10 cellular contexts compared by ENCODE assay signal in the genomic region with DNA sequence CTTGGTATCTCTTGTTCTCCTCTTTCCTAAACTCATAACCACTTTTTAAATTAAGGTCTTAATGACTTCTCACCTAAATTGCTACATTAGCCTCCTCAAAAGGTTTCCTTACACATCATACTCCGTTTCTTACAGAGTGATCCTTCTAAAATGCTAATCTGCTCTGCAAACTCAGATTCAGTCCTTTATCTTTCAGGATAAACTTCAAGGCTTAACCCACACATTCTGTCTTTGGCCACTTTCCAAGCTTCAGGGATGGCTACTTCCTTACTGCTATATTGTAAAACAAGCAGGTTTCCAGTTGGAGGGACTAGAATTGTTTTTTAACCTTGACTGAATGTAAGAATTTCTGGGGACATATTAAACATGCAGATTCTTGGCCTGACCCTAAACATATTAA.
DNase-seq lines count a peak whose midpoint lies in the region; ATAC-seq and TF ChIP-seq lines count a peak whose summit lies in the region.
"Had no signal": no experiment of that assay in that cellular context is flagged by ENCODE, and none has a peak within 500 bp of the region (broad histone marks: within the 10 kb centered on the region; RNA-seq: fewer than 3 reads in every experiment).

No MANE protein-coding gene starts in this region.

- H3K27ac ChIP-seq in CD8-positive, alpha-beta T cell (ENCODE audit: low read depth, low read length) = no peak overlapping the region
- peak overlapping the region; percentile 80 for H3K27ac ChIP-seq in KOPT-K1 (ENCODE audit: low read depth, low read length, poor library complexity, severe bottlenecking)

- POLR2A ChIA-PET in CD8-positive, alpha-beta T cell (lab: Charles Lee) = interaction anchor here (2.6 kb wide), 1 partner anchor 106 kb away, joined by 20 read pairs; a partner anchor contains a TSS
- POLR2A ChIA-PET in HEK293T (lab: Yijun Ruan, JAX) = no interaction called here

- H3K36me3 Mint-ChIP-seq in CD8-positive, alpha-beta T cell = peaks cover 29% of the 10 kb centered on the region
- peaks cover 12% of the 10 kb centered on the region for H3K36me3 Mint-ChIP-seq in natural killer cell

- no peak for TF ChIP-seq CTCF in CD8-positive, alpha-beta T cell (IDR thresholded peaks at IDR 0.05)
- no peak for TF ChIP-seq CTCF in natural killer cell (IDR thresholded peaks at IDR 0.05)

- no peak overlapping the region for H3K4me3 ChIP-seq in CD8-positive, alpha-beta T cell (ENCODE audit: low read depth, low read length)

- H3K9me3 ChIP-seq in CD8-positive, alpha-beta T cell (ENCODE audit: low read length) = peaks cover 9% of the 10 kb centered on the region
- H3K9me3 ChIP-seq in KOPT-K1 (ENCODE audit: insufficient read depth, low read length, poor library complexity, severe bottlenecking) = no peaks in the 10 kb centered on the region

- H3K9me3 Mint-ChIP-seq in CD8-positive, alpha-beta T cell = peaks cover 14% of the 10 kb centered on the region
- H3K9me3 Mint-ChIP-seq in natural killer cell = peaks cover 4 to 10% of the 10 kb centered on the region in 2 donors

- no peak for ATAC-seq in CD8-positive, alpha-beta T cell
- no peak for ATAC-seq in natural killer cell
- ATAC-seq in SK-N-SH treated with all-trans-retinoic acid at 6 μM for 48 hours = no peak
- no peak for ATAC-seq in HG03378 (IDR thresholded peaks at IDR 0.05; ENCODE audit: unreplicated experiment)
- ATAC-seq: sciatic nerve had no signal

- no peak for DNase-seq in CD8-positive, alpha-beta T cell
- DNase-seq in astrocyte of the hippocampus (ENCODE audit: low read depth, low spot score) (peak; percentile 40), natural killer cell (no peak), HEK293T (ENCODE audit: extremely low spot score) (no peak)
- DNase-seq: HCEC 1CT, NCI-H1105 had no signal

- peaks cover 46% of the 10 kb centered on the region for H3K4me1 ChIP-seq in CD8-positive, alpha-beta T cell (ENCODE audit: insufficient read depth, low read length)

- peak overlapping the region; percentile 86 for H3K4me3 Mint-ChIP-seq in CD8-positive, alpha-beta T cell
- peak overlapping the region; percentile 90 for H3K4me3 Mint-ChIP-seq in natural killer cell

- intact Hi-C loops in CD8-positive, alpha-beta T cell (cut with DNase I, micrococcal nuclease) = loop anchor here (5.0 to 10.0 kb wide), 4 partner anchors 37 to 1850 kb away; a partner anchor contains a TSS
- intact Hi-C loops in natural killer cell (cut with micrococcal nuclease) = loop anchor here (10.0 kb wide), 1 partner anchor 1870 kb away; a partner anchor contains a TSS

- H3K27ac Mint-ChIP-seq in CD8-positive, alpha-beta T cell = peak overlapping the region; percentile 97
- H3K27ac Mint-ChIP-seq in natural killer cell = peak overlapping the region; percentile 93 to 94

- H3K36me3 ChIP-seq in CD8-positive, alpha-beta T cell (ENCODE audit: insufficient read depth, low read length) = no peaks in the 10 kb centered on the region
- H3K36me3 ChIP-seq in KOPT-K1 (ENCODE audit: insufficient read depth, low read length) = no peaks in the 10 kb centered on the region

- CTCF ChIA-PET in CD8-positive, alpha-beta T cell (lab: Charles Lee) = no interaction called here
- CTCF ChIA-PET in HEK293T (lab: Yijun Ruan, JAX) = no interaction called here

- peaks cover 69% of the 10 kb centered on the region for H3K4me1 Mint-ChIP-seq in CD8-positive, alpha-beta T cell (ENCODE audit: low read depth)
- H3K4me1 Mint-ChIP-seq in natural killer cell = peaks cover 32 to 46% of the 10 kb centered on the region in 2 donors

- no peaks in the 10 kb centered on the region for H3K27me3 ChIP-seq in CD8-positive, alpha-beta T cell (ENCODE audit: insufficient read depth, low read length)

- H3K27me3 Mint-ChIP-seq in CD8-positive, alpha-beta T cell (ENCODE audit: low read depth) = no peaks in the 10 kb centered on the region
- H3K27me3 Mint-ChIP-seq in natural killer cell (ENCODE audit: low read depth in 2 of 2) = no peaks in the 10 kb centered on the region

TF ChIP-seq in HEK293T, 16 proteins besides CTCF, POLR2A, EP300 and RAD21:
- TF ChIP-seq SP1 (IDR thresholded peaks at IDR 0.05) (no peak), BHLHE40 (IDR thresholded peaks at IDR 0.05; ENCODE audit: borderline replicate concordance) (no peak), LEF1 (IDR thresholded peaks at IDR 0.05; ENCODE audit: borderline replicate concordance) (no peak), TARDBP (IDR thresholded peaks at IDR 0.05) (no peak), HDGF (IDR thresholded peaks at IDR 0.05; ENCODE audit: borderline replicate concordance) (no peak), FOXA1 (IDR thresholded peaks at IDR 0.05) (no peak)

TF ChIP-seq in SK-N-SH treated with all-trans-retinoic acid at 6 μM for 48 hours, 23 proteins besides CTCF, POLR2A, EP300 and RAD21 (continues in another document):
- TF ChIP-seq RARB (CRISPR knock-in tag; IDR thresholded peaks at IDR 0.05) (no peak), ZNF8 (CRISPR knock-in tag; IDR thresholded peaks at IDR 0.05) (no peak), SNAI2 (CRISPR knock-in tag; IDR thresholded peaks at IDR 0.05) (no peak), TOX (CRISPR knock-in tag; IDR thresholded peaks at IDR 0.05; ENCODE audit: borderline replicate concordance) (no peak), ZNF70 (CRISPR knock-in tag; IDR thresholded peaks at IDR 0.05) (no peak), ZNF565 (CRISPR knock-in tag; conservative IDR thresholded peaks at IDR 0.05; ENCODE audit: low read depth) (no peak), PPARA (CRISPR knock-in tag; IDR thresholded peaks at IDR 0.05; ENCODE audit: borderline replicate concordance) (no peak), TCF4 (CRISPR knock-in tag; IDR thresholded peaks at IDR 0.05; ENCODE audit: borderline replicate concordance) (no peak)
- TF ChIP-seq, protein P1, sequence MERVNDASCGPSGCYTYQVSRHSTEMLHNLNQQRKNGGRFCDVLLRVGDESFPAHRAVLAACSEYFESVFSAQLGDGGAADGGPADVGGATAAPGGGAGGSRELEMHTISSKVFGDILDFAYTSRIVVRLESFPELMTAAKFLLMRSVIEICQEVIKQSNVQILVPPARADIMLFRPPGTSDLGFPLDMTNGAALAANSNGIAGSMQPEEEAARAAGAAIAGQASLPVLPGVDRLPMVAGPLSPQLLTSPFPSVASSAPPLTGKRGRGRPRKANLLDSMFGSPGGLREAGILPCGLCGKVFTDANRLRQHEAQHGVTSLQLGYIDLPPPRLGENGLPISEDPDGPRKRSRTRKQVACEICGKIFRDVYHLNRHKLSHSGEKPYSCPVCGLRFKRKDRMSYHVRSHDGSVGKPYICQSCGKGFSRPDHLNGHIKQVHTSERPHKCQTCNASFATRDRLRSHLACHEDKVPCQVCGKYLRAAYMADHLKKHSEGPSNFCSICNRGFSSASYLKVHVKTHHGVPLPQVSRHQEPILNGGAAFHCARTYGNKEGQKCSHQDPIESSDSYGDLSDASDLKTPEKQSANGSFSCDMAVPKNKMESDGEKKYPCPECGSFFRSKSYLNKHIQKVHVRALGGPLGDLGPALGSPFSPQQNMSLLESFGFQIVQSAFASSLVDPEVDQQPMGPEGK (CRISPR knock-in tag; IDR thresholded peaks at IDR 0.05; ENCODE audit: borderline replicate concordance) = no peak
- TF ChIP-seq, protein P2, sequence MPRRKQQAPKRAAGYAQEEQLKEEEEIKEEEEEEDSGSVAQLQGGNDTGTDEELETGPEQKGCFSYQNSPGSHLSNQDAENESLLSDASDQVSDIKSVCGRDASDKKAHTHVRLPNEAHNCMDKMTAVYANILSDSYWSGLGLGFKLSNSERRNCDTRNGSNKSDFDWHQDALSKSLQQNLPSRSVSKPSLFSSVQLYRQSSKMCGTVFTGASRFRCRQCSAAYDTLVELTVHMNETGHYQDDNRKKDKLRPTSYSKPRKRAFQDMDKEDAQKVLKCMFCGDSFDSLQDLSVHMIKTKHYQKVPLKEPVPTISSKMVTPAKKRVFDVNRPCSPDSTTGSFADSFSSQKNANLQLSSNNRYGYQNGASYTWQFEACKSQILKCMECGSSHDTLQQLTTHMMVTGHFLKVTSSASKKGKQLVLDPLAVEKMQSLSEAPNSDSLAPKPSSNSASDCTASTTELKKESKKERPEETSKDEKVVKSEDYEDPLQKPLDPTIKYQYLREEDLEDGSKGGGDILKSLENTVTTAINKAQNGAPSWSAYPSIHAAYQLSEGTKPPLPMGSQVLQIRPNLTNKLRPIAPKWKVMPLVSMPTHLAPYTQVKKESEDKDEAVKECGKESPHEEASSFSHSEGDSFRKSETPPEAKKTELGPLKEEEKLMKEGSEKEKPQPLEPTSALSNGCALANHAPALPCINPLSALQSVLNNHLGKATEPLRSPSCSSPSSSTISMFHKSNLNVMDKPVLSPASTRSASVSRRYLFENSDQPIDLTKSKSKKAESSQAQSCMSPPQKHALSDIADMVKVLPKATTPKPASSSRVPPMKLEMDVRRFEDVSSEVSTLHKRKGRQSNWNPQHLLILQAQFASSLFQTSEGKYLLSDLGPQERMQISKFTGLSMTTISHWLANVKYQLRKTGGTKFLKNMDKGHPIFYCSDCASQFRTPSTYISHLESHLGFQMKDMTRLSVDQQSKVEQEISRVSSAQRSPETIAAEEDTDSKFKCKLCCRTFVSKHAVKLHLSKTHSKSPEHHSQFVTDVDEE (CRISPR knock-in tag; IDR thresholded peaks at IDR 0.05) = no peak
- TF ChIP-seq, protein P3, sequence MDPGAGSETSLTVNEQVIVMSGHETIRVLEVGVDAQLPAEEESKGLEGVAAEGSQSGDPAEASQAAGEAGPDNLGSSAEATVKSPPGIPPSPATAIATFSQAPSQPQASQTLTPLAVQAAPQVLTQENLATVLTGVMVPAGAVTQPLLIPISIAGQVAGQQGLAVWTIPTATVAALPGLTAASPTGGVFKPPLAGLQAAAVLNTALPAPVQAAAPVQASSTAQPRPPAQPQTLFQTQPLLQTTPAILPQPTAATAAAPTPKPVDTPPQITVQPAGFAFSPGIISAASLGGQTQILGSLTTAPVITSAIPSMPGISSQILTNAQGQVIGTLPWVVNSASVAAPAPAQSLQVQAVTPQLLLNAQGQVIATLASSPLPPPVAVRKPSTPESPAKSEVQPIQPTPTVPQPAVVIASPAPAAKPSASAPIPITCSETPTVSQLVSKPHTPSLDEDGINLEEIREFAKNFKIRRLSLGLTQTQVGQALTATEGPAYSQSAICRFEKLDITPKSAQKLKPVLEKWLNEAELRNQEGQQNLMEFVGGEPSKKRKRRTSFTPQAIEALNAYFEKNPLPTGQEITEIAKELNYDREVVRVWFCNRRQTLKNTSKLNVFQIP (CRISPR knock-in tag; IDR thresholded peaks at IDR 0.05; ENCODE audit: borderline replicate concordance, low read depth) = no peak
- TF ChIP-seq, protein P4, sequence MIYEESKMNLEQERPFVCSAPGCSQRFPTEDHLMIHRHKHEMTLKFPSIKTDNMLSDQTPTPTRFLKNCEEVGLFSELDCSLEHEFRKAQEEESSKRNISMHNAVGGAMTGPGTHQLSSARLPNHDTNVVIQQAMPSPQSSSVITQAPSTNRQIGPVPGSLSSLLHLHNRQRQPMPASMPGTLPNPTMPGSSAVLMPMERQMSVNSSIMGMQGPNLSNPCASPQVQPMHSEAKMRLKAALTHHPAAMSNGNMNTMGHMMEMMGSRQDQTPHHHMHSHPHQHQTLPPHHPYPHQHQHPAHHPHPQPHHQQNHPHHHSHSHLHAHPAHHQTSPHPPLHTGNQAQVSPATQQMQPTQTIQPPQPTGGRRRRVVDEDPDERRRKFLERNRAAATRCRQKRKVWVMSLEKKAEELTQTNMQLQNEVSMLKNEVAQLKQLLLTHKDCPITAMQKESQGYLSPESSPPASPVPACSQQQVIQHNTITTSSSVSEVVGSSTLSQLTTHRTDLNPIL (CRISPR knock-in tag; IDR thresholded peaks at IDR 0.05; ENCODE audit: low read depth) = no peak
